In the genomic region with DNA sequence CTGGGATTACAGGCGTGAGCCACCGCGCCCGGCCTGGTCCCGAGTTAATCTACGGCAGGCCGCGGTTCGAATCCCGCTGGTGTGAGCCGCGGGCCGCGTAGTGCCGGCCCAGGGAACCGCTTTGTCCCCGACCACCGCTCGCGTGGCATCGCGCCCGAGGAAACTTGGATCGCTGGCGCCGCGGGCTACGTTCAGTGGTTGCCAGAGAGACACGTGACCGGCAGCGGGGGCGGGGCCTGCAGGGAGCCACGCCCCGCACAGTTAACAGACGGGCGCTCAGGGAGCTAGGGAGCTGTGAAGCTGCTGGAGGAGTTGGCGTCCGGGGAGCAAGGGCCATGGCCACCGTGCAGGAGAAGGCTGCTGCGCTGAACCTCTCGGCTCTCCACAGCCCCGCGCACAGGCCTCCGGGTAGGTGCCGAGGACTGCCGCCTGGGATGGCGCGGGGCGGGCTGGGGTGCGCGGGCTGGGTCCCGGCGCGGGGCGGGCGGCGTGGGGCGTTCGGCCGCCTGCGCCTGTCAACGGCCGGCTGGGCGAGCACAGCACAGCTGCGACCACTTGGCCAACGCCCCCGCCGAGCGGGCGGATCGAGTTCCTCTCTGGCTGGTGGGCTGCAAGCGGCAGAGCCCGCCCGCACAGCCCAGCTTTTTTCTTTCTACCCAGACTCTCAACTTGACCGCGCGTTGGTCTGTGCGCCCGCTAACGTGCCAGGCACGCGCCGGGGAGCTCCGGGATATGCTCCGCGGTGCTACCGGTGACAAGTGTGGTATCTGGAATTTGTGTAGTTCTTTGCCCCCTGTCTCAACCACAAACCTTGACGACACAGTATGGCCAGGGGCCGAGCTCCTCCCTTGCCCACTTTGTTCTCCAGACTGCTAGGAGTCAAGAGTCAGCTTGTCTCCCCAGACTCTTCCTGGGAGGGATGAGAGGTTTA, we compare ENCODE assay signal across 1 cellular context.
TF ChIP-seq lines count a peak whose summit lies in the region.

DEPDC7 (plus strand) TSS at position 258 of the 931 bp plus-strand sequence; CDS start at position 336, 78 bp downstream.

TF ChIP-seq in HepG2, 621 proteins besides CTCF, POLR2A, EP300 and RAD21 (continued from another document and continues in another):
- TF ChIP-seq HNF1B (CRISPR knock-in tag; IDR thresholded peaks at IDR 0.05), result peak; percentile 86
- TF ChIP-seq ZNF264 (CRISPR knock-in tag; IDR thresholded peaks at IDR 0.05), result peak; percentile 76; the same call in 1 of the 2 replicates
- no peak for TF ChIP-seq SETDB1 (CRISPR knock-in tag; IDR thresholded peaks at IDR 0.05; ENCODE audit: borderline replicate concordance)
- TF ChIP-seq ZNF367 (CRISPR knock-in tag; IDR thresholded peaks at IDR 0.05; ENCODE audit: borderline replicate concordance), result no peak
- TF ChIP-seq ZNF652 (CRISPR knock-in tag; IDR thresholded peaks at IDR 0.05; ENCODE audit: borderline replicate concordance, low read depth), result no peak
- no peak; the same call in 1 of the 2 replicates for TF ChIP-seq CENPT (CRISPR knock-in tag; IDR thresholded peaks at IDR 0.05; ENCODE audit: low read depth)
- TF ChIP-seq ZNF407 (CRISPR knock-in tag; IDR thresholded peaks at IDR 0.05; ENCODE audit: not compliant biosample characterization), result peak; percentile 36
- TF ChIP-seq ZBTB3 (CRISPR knock-in tag; IDR thresholded peaks at IDR 0.05; ENCODE audit: borderline replicate concordance, low read depth), result no peak; the same call in 1 of the 2 replicates
- peak; percentile 51; the same call in 1 of the 2 replicates for TF ChIP-seq TOPORS (CRISPR knock-in tag; IDR thresholded peaks at IDR 0.05)
- TF ChIP-seq SIN3B (IDR thresholded peaks at IDR 0.05; ENCODE audit: low read length), result no peak
- no peak for TF ChIP-seq ONECUT2 (CRISPR knock-in tag; IDR thresholded peaks at IDR 0.05)
- peak; percentile 82; the same call in 1 of the 2 replicates for TF ChIP-seq ZNF124 (CRISPR knock-in tag; IDR thresholded peaks at IDR 0.05)
- TF ChIP-seq ZXDC (CRISPR knock-in tag; IDR thresholded peaks at IDR 0.05), result peak; percentile 52; the same call in 1 of the 2 replicates
- TF ChIP-seq CSRNP1 (CRISPR knock-in tag; IDR thresholded peaks at IDR 0.05), result 0 out of 2 replicates have a peak, but pooled peaks have one; percentile 30
- TF ChIP-seq GATA4 (IDR thresholded peaks at IDR 0.05; ENCODE audit: borderline replicate concordance, low read depth), result no peak
- TF ChIP-seq, protein P1, sequence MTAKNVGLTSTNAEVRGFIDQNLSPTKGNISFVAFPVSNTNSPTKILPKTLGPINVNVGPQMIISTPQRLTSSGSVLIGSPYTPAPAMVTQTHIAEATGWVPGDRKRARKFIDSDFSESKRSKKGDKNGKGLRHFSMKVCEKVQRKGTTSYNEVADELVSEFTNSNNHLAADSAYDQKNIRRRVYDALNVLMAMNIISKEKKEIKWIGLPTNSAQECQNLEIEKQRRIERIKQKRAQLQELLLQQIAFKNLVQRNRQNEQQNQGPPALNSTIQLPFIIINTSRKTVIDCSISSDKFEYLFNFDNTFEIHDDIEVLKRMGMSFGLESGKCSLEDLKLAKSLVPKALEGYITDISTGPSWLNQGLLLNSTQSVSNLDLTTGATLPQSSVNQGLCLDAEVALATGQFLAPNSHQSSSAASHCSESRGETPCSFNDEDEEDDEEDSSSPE (CRISPR knock-in tag; IDR thresholded peaks at IDR 0.05), result peak; percentile 86
- no peak for TF ChIP-seq MAZ (IDR thresholded peaks at IDR 0.05; ENCODE audit: borderline replicate concordance, low read depth, low read length)
- peak; percentile 77; the same call in 1 of the 2 replicates for TF ChIP-seq MAZ (CRISPR knock-in tag; IDR thresholded peaks at IDR 0.05; ENCODE audit: low read depth)
- no peak for TF ChIP-seq GTF3A (CRISPR knock-in tag; conservative IDR thresholded peaks at IDR 0.05)
- TF ChIP-seq ZNF44 (CRISPR knock-in tag; IDR thresholded peaks at IDR 0.05), result no peak
- peak; percentile 11; the same call in 1 of the 2 replicates for TF ChIP-seq REPIN1 (CRISPR knock-in tag; IDR thresholded peaks at IDR 0.05; ENCODE audit: borderline replicate concordance, low read depth)
- 0 out of 2 replicates have a peak, but pooled peaks have one; percentile 72 for TF ChIP-seq ZNF737 (CRISPR knock-in tag; IDR thresholded peaks at IDR 0.05; ENCODE audit: borderline replicate concordance)
- no peak; the same call in 1 of the 2 replicates for TF ChIP-seq ZNF329 (CRISPR knock-in tag; IDR thresholded peaks at IDR 0.05; ENCODE audit: low read depth)
- TF ChIP-seq RFXAP (CRISPR knock-in tag; IDR thresholded peaks at IDR 0.05; ENCODE audit: borderline replicate concordance), result no peak; the same call in 1 of the 2 replicates
- no peak for TF ChIP-seq MBNL3 (CRISPR knock-in tag; conservative IDR thresholded peaks at IDR 0.05)
- no peak for TF ChIP-seq TFAP4 (IDR thresholded peaks at IDR 0.05; ENCODE audit: borderline replicate concordance, low read depth)
- TF ChIP-seq TSC22D2 (CRISPR knock-in tag; IDR thresholded peaks at IDR 0.05; ENCODE audit: borderline replicate concordance), result no peak
- no peak for TF ChIP-seq GLI4 (CRISPR knock-in tag; IDR thresholded peaks at IDR 0.05; ENCODE audit: borderline replicate concordance)
- peak in 1 of 2 experiments; percentile 24; a peak in 1 of 4 replicates for TF ChIP-seq NR2F1 (CRISPR knock-in tag; IDR thresholded peaks at IDR 0.05)
- no peak for TF ChIP-seq ZNF589 (CRISPR knock-in tag; conservative IDR thresholded peaks at IDR 0.05)
- TF ChIP-seq NFE2 (CRISPR knock-in tag; IDR thresholded peaks at IDR 0.05), result no peak
